Comparison of ENCODE assay signal across 1 cellular context in the genomic region with DNA sequence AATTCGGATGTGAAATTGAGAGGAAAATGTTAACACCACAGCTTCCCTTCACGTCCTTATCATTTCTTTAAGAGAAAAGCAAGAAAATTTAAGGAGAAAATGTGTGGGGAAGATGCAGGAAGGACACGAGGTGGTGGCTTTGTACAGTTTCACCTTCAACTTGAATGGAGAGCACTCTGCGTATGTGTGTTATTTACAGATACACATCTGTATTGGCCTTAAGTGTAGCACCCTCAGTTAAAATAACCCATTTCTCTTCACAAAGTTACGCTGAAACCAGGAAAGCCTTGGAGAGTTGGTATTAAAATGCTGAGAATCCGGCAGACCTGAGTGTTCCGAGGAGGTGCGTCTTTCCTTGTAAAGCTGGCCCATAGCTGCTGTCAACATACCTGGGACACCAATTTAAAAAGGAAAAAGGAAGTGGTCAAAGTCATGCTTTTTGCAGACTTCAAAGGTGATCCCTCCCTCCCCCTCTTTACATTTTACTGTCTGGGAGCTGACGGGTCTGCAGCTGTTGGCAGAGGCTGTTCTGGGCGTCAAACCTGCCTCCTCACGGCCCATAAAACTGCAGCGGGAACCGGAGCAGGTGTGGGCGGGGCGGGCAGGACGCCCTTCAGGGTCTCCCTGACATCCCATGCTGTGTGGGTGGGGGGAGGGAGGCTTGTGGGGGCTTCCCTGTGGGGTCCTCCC.
TF ChIP-seq lines count a peak whose summit lies in the region.

No MANE protein-coding gene starts in this region.

TF ChIP-seq in GM12878, 131 proteins besides CTCF, POLR2A, EP300 and RAD21 (continued from another document):
- TF ChIP-seq SPI1 (IDR thresholded peaks at IDR 0.05; ENCODE audit: borderline replicate concordance, insufficient read depth, low read depth, low read length) (peak; percentile 45; the same call in 1 of the 2 replicates), ZNF217 (IDR thresholded peaks at IDR 0.05) (no peak), BCL11A (IDR thresholded peaks at IDR 0.05; ENCODE audit: low read depth, low read length) (no peak)
TF ChIP-seq in GM12878: peak in this region for 1.
